Comparison of ENCODE assay signal across 31 cellular contexts in genomic region chr1:22334860-22335550, GRCh38.
"Had no signal": no experiment of that assay in that cellular context is flagged by ENCODE, and none has a peak within 500 bp of the region (broad histone marks: within the 10 kb centered on the region; RNA-seq: fewer than 3 reads in every experiment).

No MANE protein-coding gene starts in this region.

- H3K4me1 ChIP-seq: Peyer's patch, SJSA1 had no signal

- H3K9me3 Mint-ChIP-seq: activated B cell treated with CpG ODN at 0.5 μM for 24 hours; activated CD4-positive, alpha-beta memory T cell treated with anti-CD3 and anti-CD28 coated beads for 36 hours; activated CD4-positive, alpha-beta T cell treated with anti-CD3 and anti-CD28 coated beads, Interleukin-2, amount 10 ng/mL, durations not matched to agents 7 days and 5 days; activated naive CD4-positive, alpha-beta T cell treated with anti-CD3 and anti-CD28 coated beads, Interleukin-2, amount 10 ng/mL, durations not matched to agents 7 days and 5 days; activated naive CD8-positive, alpha-beta T cell treated with anti-CD3 and anti-CD28 coated beads for 36 hours; activated T-helper 17 cell treated with anti-CD3 and anti-CD28 coated beads, Interleukin-2, amount 50 U/mL, for 72 hours; T-cell had no signal

- H3K4me3 Mint-ChIP-seq: activated B cell treated with CpG ODN at 0.5 μM for 24 hours; activated CD4-positive, alpha-beta memory T cell treated with anti-CD3 and anti-CD28 coated beads for 36 hours; activated CD4-positive, alpha-beta T cell treated with anti-CD3 and anti-CD28 coated beads, Interleukin-2, amount 10 ng/mL, durations not matched to agents 7 days and 5 days; activated naive CD4-positive, alpha-beta T cell treated with anti-CD3 and anti-CD28 coated beads, Interleukin-2, amount 10 ng/mL, durations not matched to agents 7 days and 5 days; activated naive CD8-positive, alpha-beta T cell treated with anti-CD3 and anti-CD28 coated beads for 36 hours; activated T-helper 17 cell treated with anti-CD3 and anti-CD28 coated beads, Interleukin-2, amount 50 U/mL, for 72 hours; T-cell had no signal

- DNase-seq: activated B cell treated with CpG ODN at 0.5 μM for 24 hours; activated CD4-positive, alpha-beta memory T cell treated with anti-CD3 and anti-CD28 coated beads for 36 hours; activated CD4-positive, alpha-beta T cell treated with anti-CD3 and anti-CD28 coated beads for 1 hour; activated CD4-positive, alpha-beta T cell treated with anti-CD3 and anti-CD28 coated beads, Interleukin-2, amount 10 ng/mL, durations not matched to agents 7 days and 5 days; activated CD8-positive, alpha-beta memory T cell treated with anti-CD3 and anti-CD28 coated beads for 24 hours; activated gamma-delta T cell treated with Interleukin-2 at 50 U/mL for 16 hours; activated naive CD4-positive, alpha-beta T cell treated with anti-CD3 and anti-CD28 coated beads, Interleukin-2, amount 10 ng/mL, durations not matched to agents 7 days and 5 days; activated naive CD8-positive, alpha-beta T cell treated with anti-CD3 and anti-CD28 coated beads for 36 hours; activated T-cell treated with anti-CD3 and anti-CD28 coated beads for 4 hours; activated T-cell treated with anti-CD3 and anti-CD28 coated beads, Interleukin-2, amount 50 U/mL, for 48 hours; brain microvascular endothelial cell; MV-4-11; NCI-H1092 treated with DMSO at 0.1 percent for 48 hours; NCI-H1417 treated with DMSO at 0.1 percent for 48 hours; NCI-H1694; NCI-H2029; NCI-H2107; NCI-H2171 treated with DMSO at 0.1 percent for 48 hours; NCI-H226; NCI-H69; NK-92 treated with Interleukin-12 subunit alpha and Interleukin-12 subunit beta, amount 100 ng/mL, for 24 hours; Peyer's patch; Right ventricle myocardium superior; T-cell; T-helper 2 cell; T1000 had no signal

- H3K9me3 ChIP-seq: Peyer's patch, SJSA1 had no signal

- H3K27ac ChIP-seq: brain microvascular endothelial cell, cardiac muscle cell, Peyer's patch, RWPE1, SJSA1 had no signal

- ATAC-seq: activated T-helper 17 cell treated with anti-CD3 and anti-CD28 coated beads, Interleukin-2, amount 50 U/mL, for 72 hours; T-cell had no signal

- H3K4me3 ChIP-seq: cardiac muscle cell, Peyer's patch, SJSA1 had no signal

- H3K36me3 ChIP-seq: brain microvascular endothelial cell, cardiac muscle cell, Peyer's patch, SJSA1 had no signal

- FAIRE-seq: TTC549 had no signal

- H3K4me1 Mint-ChIP-seq: activated B cell treated with CpG ODN at 0.5 μM for 24 hours; activated CD4-positive, alpha-beta T cell treated with anti-CD3 and anti-CD28 coated beads, Interleukin-2, amount 10 ng/mL, durations not matched to agents 7 days and 5 days; activated naive CD4-positive, alpha-beta T cell treated with anti-CD3 and anti-CD28 coated beads, Interleukin-2, amount 10 ng/mL, durations not matched to agents 7 days and 5 days; activated naive CD8-positive, alpha-beta T cell treated with anti-CD3 and anti-CD28 coated beads for 36 hours; activated T-helper 17 cell treated with anti-CD3 and anti-CD28 coated beads, Interleukin-2, amount 50 U/mL, for 72 hours; T-cell had no signal

- H3K27me3 ChIP-seq: brain microvascular endothelial cell, Peyer's patch, SJSA1 had no signal

- H3K36me3 Mint-ChIP-seq: activated CD4-positive, alpha-beta memory T cell treated with anti-CD3 and anti-CD28 coated beads for 36 hours; activated naive CD4-positive, alpha-beta T cell treated with anti-CD3 and anti-CD28 coated beads, Interleukin-2, amount 10 ng/mL, durations not matched to agents 7 days and 5 days; activated naive CD8-positive, alpha-beta T cell treated with anti-CD3 and anti-CD28 coated beads for 36 hours; T-cell had no signal

- H3K27ac Mint-ChIP-seq: activated B cell treated with CpG ODN at 0.5 μM for 24 hours; activated CD4-positive, alpha-beta memory T cell treated with anti-CD3 and anti-CD28 coated beads for 36 hours; activated CD4-positive, alpha-beta T cell treated with anti-CD3 and anti-CD28 coated beads, Interleukin-2, amount 10 ng/mL, durations not matched to agents 7 days and 5 days; activated naive CD4-positive, alpha-beta T cell treated with anti-CD3 and anti-CD28 coated beads, Interleukin-2, amount 10 ng/mL, durations not matched to agents 7 days and 5 days; activated naive CD8-positive, alpha-beta T cell treated with anti-CD3 and anti-CD28 coated beads for 36 hours; activated T-helper 17 cell treated with anti-CD3 and anti-CD28 coated beads, Interleukin-2, amount 50 U/mL, for 72 hours; T-cell had no signal

- H3K27me3 Mint-ChIP-seq: activated B cell treated with CpG ODN at 0.5 μM for 24 hours had no signal
